In genomic region chrX:117510453-117510852, GRCh38 we compare ENCODE assay signal across 17 cellular contexts.
DNase-seq lines count a peak whose midpoint lies in the region; ATAC-seq and TF ChIP-seq lines count a peak whose summit lies in the region.
"Had no signal": no experiment of that assay in that cellular context is flagged by ENCODE, and none has a peak within 500 bp of the region (broad histone marks: within the 10 kb centered on the region; RNA-seq: fewer than 3 reads in every experiment).

No MANE protein-coding gene starts in this region.

- peak; percentile 44 for TF ChIP-seq RAD21 in SK-N-SH (IDR thresholded peaks at IDR 0.05; ENCODE audit: low read length)

- H4K20me1 ChIP-seq in SK-N-SH (ENCODE audit: insufficient read depth), result no peaks in the 10 kb centered on the region
- H4K20me1 ChIP-seq in PC-9 (ENCODE audit: insufficient read depth), result no peaks in the 10 kb centered on the region

- TF ChIP-seq EP300 in SK-N-SH (IDR thresholded peaks at IDR 0.05; ENCODE audit: borderline replicate concordance in 1 of 2, low read depth in 1 of 2, low read length in 1 of 2), result no peak

- H3K79me2 ChIP-seq in SK-N-SH (ENCODE audit: insufficient read depth) (no peaks in the 10 kb centered on the region), PC-9 (ENCODE audit: low read depth) (no peaks in the 10 kb centered on the region)

- no peaks in the 10 kb centered on the region for H3K27me3 ChIP-seq in SK-N-SH (ENCODE audit: insufficient read depth)
- no peaks in the 10 kb centered on the region for H3K27me3 ChIP-seq in PC-9 (ENCODE audit: insufficient read depth, low read depth)
- H3K27me3 ChIP-seq: upper lobe of left lung had no signal

- POLR2A ChIA-PET in SK-N-SH (lab: Yijun Ruan, JAX) (no interaction called here), PC-9 (lab: Charles Lee; ENCODE audit: unreplicated experiment) (no interaction called here)

- no peak overlapping the region for H3K27ac ChIP-seq in SK-N-SH (ENCODE audit: low read depth in 2 of 2, low read length in 1 of 2)
- no peak overlapping the region for H3K27ac ChIP-seq in PC-9
- H3K27ac ChIP-seq: GM23248, upper lobe of left lung had no signal

- peaks cover under 1% of the 10 kb centered on the region for H3K9me3 Mint-ChIP-seq in type B pancreatic cell
- H3K9me3 Mint-ChIP-seq: activated CD4-positive, alpha-beta memory T cell treated with anti-CD3 and anti-CD28 coated beads, Interleukin-2, amount 10 ng/mL, durations not matched to agents 7 days and 5 days had no signal

- CTCF ChIA-PET in SK-N-SH (lab: Yijun Ruan, JAX) (interaction anchor here (0.7 to 0.9 kb wide), 2 partner anchors 10 to 44 kb away, joined by 3 read pairs; no protein-coding TSS in a partner anchor), PC-9 (lab: Charles Lee) (interaction anchor here (0.6 kb wide), 1 partner anchor 771 kb away, joined by 3 read pairs; no protein-coding TSS in a partner anchor)

- no peaks in the 10 kb centered on the region for H3K27me3 Mint-ChIP-seq in type B pancreatic cell
- H3K27me3 Mint-ChIP-seq: activated CD4-positive, alpha-beta memory T cell treated with anti-CD3 and anti-CD28 coated beads, Interleukin-2, amount 10 ng/mL, durations not matched to agents 7 days and 5 days had no signal

- H3K27ac Mint-ChIP-seq in type B pancreatic cell, result no peak overlapping the region
- H3K27ac Mint-ChIP-seq: activated CD4-positive, alpha-beta memory T cell treated with anti-CD3 and anti-CD28 coated beads, Interleukin-2, amount 10 ng/mL, durations not matched to agents 7 days and 5 days; activated T-helper 2 cell treated with anti-CD3 and anti-CD28 coated beads, Interferon-gamma antibody, Interleukin-2, Interleukin-4, amounts not matched to agents 10 μg/mL and 5 μg/mL and 100 μg/mL, durations not matched to agents 14 hours and 24 hours and 36 hours; immature natural killer cell had no signal

- H3K9ac ChIP-seq in SK-N-SH, result no peak overlapping the region
- H3K9ac ChIP-seq: GM23248 had no signal

- H3K4me2 ChIP-seq in SK-N-SH (no peak overlapping the region), PC-9 (no peak overlapping the region)

- BruUV-seq in PC-9 (replicated peaks; lab: Mats Ljungman, UMichigan), result no TSS peak

- 7% methylated on average over 3 of the region's 3 CpGs for WGBS in SK-N-SH (ENCODE audit: low lambda C conversion rate)

- ATAC-seq in SK-N-SH treated with all-trans-retinoic acid at 6 μM for 48 hours, result no peak
- no peak for ATAC-seq in HG03354 (IDR thresholded peaks at IDR 0.05; ENCODE audit: poor library complexity, severe bottlenecking, unreplicated experiment)

- H3F3A ChIP-seq in SK-N-SH (replicated peaks; ENCODE audit: insufficient read depth), result no peaks in the 10 kb centered on the region
- no peaks in the 10 kb centered on the region for H3F3A ChIP-seq in PC-9 (ENCODE audit: insufficient read depth, low read depth)

- DNase-seq in SK-N-SH (peak; percentile 0), PC-9 (no peak), iPS-NIHi11 (ENCODE audit: low spot score) (peak; percentile 20), type B pancreatic cell (ENCODE audit: extremely low spot score, unreplicated experiment) (no peak), T-helper 9 cell (no peak), NCI-H446 (lab: John Stamatoyannopoulos, UW) (no peak)
- DNase-seq: activated CD4-positive, alpha-beta memory T cell treated with anti-CD3 and anti-CD28 coated beads, Interleukin-2, amount 10 ng/mL, durations not matched to agents 7 days and 5 days; anterior cingulate cortex; GM23248; immature natural killer cell; NCI-H2171 treated with DMSO at 0.1 percent for 48 hours; RPMI8226; stimulated activated CD4-positive, alpha-beta T cell treated with anti-CD3 and anti-CD28 coated beads, Interleukin-2, amount 100 ng/mL, for 48 hours; upper lobe of left lung had no signal

- H3K4me1 ChIP-seq in SK-N-SH (ENCODE audit: control insufficient read depth in 1 of 2, insufficient read depth in 2 of 2, low read depth in 1 of 2, low read length in 1 of 2) (no peaks in the 10 kb centered on the region), PC-9 (replicated peaks; ENCODE audit: insufficient read depth) (no peaks in the 10 kb centered on the region)
- H3K4me1 ChIP-seq: upper lobe of left lung had no signal

- H3K36me3 ChIP-seq in SK-N-SH (replicated peaks in 1 of 2; ENCODE audit: control insufficient read depth in 1 of 2, insufficient read depth in 2 of 2, low read length in 1 of 2) (no peaks in the 10 kb centered on the region), PC-9 (ENCODE audit: low read depth) (no peaks in the 10 kb centered on the region)
- H3K36me3 ChIP-seq: upper lobe of left lung had no signal

- H3K4me3 ChIP-seq in SK-N-SH (ENCODE audit: low read depth in 2 of 2, low read length in 1 of 2) (no peak overlapping the region), PC-9 (no peak overlapping the region)
- H3K4me3 ChIP-seq: GM23248, upper lobe of left lung had no signal

- no peak overlapping the region for H3K4me3 Mint-ChIP-seq in type B pancreatic cell
- H3K4me3 Mint-ChIP-seq: activated CD4-positive, alpha-beta memory T cell treated with anti-CD3 and anti-CD28 coated beads, Interleukin-2, amount 10 ng/mL, durations not matched to agents 7 days and 5 days; immature natural killer cell had no signal

- H3K9me3 ChIP-seq in SK-N-SH (no peaks in the 10 kb centered on the region), PC-9 (ENCODE audit: insufficient read depth, low read depth) (no peaks in the 10 kb centered on the region)
- H3K9me3 ChIP-seq: upper lobe of left lung had no signal

- H3K4me1 Mint-ChIP-seq in type B pancreatic cell (ENCODE audit: unreplicated experiment), result no peaks in the 10 kb centered on the region
- H3K4me1 Mint-ChIP-seq: activated CD4-positive, alpha-beta memory T cell treated with anti-CD3 and anti-CD28 coated beads, Interleukin-2, amount 10 ng/mL, durations not matched to agents 7 days and 5 days; immature natural killer cell had no signal

- no peaks in the 10 kb centered on the region for H3K36me3 Mint-ChIP-seq in type B pancreatic cell
- H3K36me3 Mint-ChIP-seq: immature natural killer cell had no signal

- TF ChIP-seq CTCF in SK-N-SH (IDR thresholded peaks at IDR 0.05) (peak; percentile 31; the same call in 1 of the 2 replicates), PC-9 (conservative IDR thresholded peaks at IDR 0.05) (peak; percentile 50), type B pancreatic cell (conservative IDR thresholded peaks at IDR 0.05) (peak; percentile 72)

- no peak overlapping the region for H2AFZ ChIP-seq in SK-N-SH (ENCODE audit: low read depth)
- H2AFZ ChIP-seq in PC-9, result no peak overlapping the region
- H2AFZ ChIP-seq: GM23248 had no signal

- H3K9me2 ChIP-seq in SK-N-SH (no peaks in the 10 kb centered on the region), PC-9 (ENCODE audit: insufficient read depth) (no peaks in the 10 kb centered on the region)

- intact Hi-C loops in PC-9 (cut with micrococcal nuclease; ENCODE audit: unreplicated experiment), result no loop called here

TF ChIP-seq in SK-N-SH, 30 proteins besides CTCF, POLR2A, EP300 and RAD21 (continues in another document):
- TF ChIP-seq USF2 (IDR thresholded peaks at IDR 0.05; ENCODE audit: borderline replicate concordance, low read depth, low read length) (no peak), TCF12 (IDR thresholded peaks at IDR 0.05) (no peak), TEAD4 (IDR thresholded peaks at IDR 0.05; ENCODE audit: borderline replicate concordance, insufficient read depth) (no peak)

TF ChIP-seq in SK-N-SH treated with all-trans-retinoic acid at 6 μM for 48 hours, 23 proteins besides CTCF, POLR2A, EP300 and RAD21:
- TF ChIP-seq PPARA (CRISPR knock-in tag; IDR thresholded peaks at IDR 0.05; ENCODE audit: borderline replicate concordance), result no peak
- no peak for TF ChIP-seq CSRNP3 (CRISPR knock-in tag; IDR thresholded peaks at IDR 0.05)
- TF ChIP-seq ZNF70 (CRISPR knock-in tag; IDR thresholded peaks at IDR 0.05), result no peak

Comparison
In these comparisons a context has a peak if more than half of its experiments do, and no peak if none do; other contexts are left out.
1. DNase-seq: peak in SK-N-SH (single experiment) and iPS-NIHi11 (single experiment); none in PC-9 (0 of 2), type B pancreatic cell (single experiment), T-helper 9 cell (single experiment) and NCI-H446 (0 of 2).
2. Peak in every context shown above with its lines, with median percentiles within 50 percentile points of each other: CTCF ChIP-seq.